In genomic region chr10:96129387-96130325, GRCh38 we compare ENCODE assay signal across 1 cellular context.
TF ChIP-seq lines count a peak whose summit lies in the region.

ZNF518A (plus strand) TSS chr10:96130297; CDS start chr10:96156323, 26,026 bp downstream.

TF ChIP-seq in HepG2, 621 proteins besides CTCF, POLR2A, EP300 and RAD21 (continued from another document and continues in another):
- TF ChIP-seq NFAT5 (CRISPR knock-in tag; IDR thresholded peaks at IDR 0.05) (0 out of 2 replicates have a peak, but pooled peaks have one; percentile 16), PRDM4 (CRISPR knock-in tag; IDR thresholded peaks at IDR 0.05; ENCODE audit: borderline replicate concordance) (no peak), FIP1L1 (IDR thresholded peaks at IDR 0.05; ENCODE audit: borderline replicate concordance, insufficient read depth, low read depth, low read length) (no peak), SNAPC5 (CRISPR knock-in tag; IDR thresholded peaks at IDR 0.05; ENCODE audit: borderline replicate concordance) (peak; percentile 77; the same call in 1 of the 2 replicates), KLF16 (CRISPR knock-in tag; IDR thresholded peaks at IDR 0.05) (peak; percentile 70; a peak in 1 of 4 replicates), HOXD1 (CRISPR knock-in tag; IDR thresholded peaks at IDR 0.05) (0 out of 2 replicates have a peak, but pooled peaks have one; percentile 50), ZNF670 (CRISPR knock-in tag; IDR thresholded peaks at IDR 0.05; ENCODE audit: borderline replicate concordance) (peak; percentile 84), ZNF740 (CRISPR knock-in tag; IDR thresholded peaks at IDR 0.05) (no peak), IRX3 (CRISPR knock-in tag; IDR thresholded peaks at IDR 0.05; ENCODE audit: borderline replicate concordance, low read depth) (peak; percentile 54; the same call in 1 of the 2 replicates), CREBL2 (CRISPR knock-in tag; IDR thresholded peaks at IDR 0.05; ENCODE audit: borderline replicate concordance) (no peak), ZNF318 (CRISPR knock-in tag; IDR thresholded peaks at IDR 0.05) (no peak), ZNF792 (CRISPR knock-in tag; IDR thresholded peaks at IDR 0.05) (peak; percentile 44), ZNF75D (CRISPR knock-in tag; IDR thresholded peaks at IDR 0.05; ENCODE audit: borderline replicate concordance) (peak; percentile 92; the same call in 1 of the 2 replicates), ZNF280B (CRISPR knock-in tag; IDR thresholded peaks at IDR 0.05; ENCODE audit: borderline replicate concordance) (no peak; the same call in 1 of the 2 replicates), IKZF1 (IDR thresholded peaks at IDR 0.05) (no peak), GRHL1 (CRISPR knock-in tag; conservative IDR thresholded peaks at IDR 0.05) (no peak), ZNF337 (CRISPR knock-in tag; IDR thresholded peaks at IDR 0.05; ENCODE audit: borderline replicate concordance, low read depth) (peak; percentile 74; the same call in 1 of the 2 replicates), ZNF546 (CRISPR knock-in tag; conservative IDR thresholded peaks at IDR 0.05) (peak; percentile 54; the same call in 1 of the 2 replicates), ZMYM2 (CRISPR knock-in tag; IDR thresholded peaks at IDR 0.05) (0 out of 2 replicates have a peak, but pooled peaks have one; percentile 43), ZFP1 (CRISPR knock-in tag; IDR thresholded peaks at IDR 0.05) (0 out of 2 replicates have a peak, but pooled peaks have one; percentile 16), ZNF331 (CRISPR knock-in tag; IDR thresholded peaks at IDR 0.05) (peak; percentile 69), ZNF749 (CRISPR knock-in tag; IDR thresholded peaks at IDR 0.05; ENCODE audit: borderline replicate concordance) (no peak), PRDM10 (CRISPR knock-in tag; IDR thresholded peaks at IDR 0.05; ENCODE audit: low read depth) (peak; percentile 67), IRF1 (CRISPR knock-in tag; IDR thresholded peaks at IDR 0.05; ENCODE audit: low read depth) (0 out of 2 replicates have a peak, but pooled peaks have one; percentile 56), SP140L (CRISPR knock-in tag; IDR thresholded peaks at IDR 0.05; ENCODE audit: borderline replicate concordance) (no peak; the same call in 1 of the 2 replicates)
